ENCODE assay signal across 1 cellular context in the genomic region with DNA sequence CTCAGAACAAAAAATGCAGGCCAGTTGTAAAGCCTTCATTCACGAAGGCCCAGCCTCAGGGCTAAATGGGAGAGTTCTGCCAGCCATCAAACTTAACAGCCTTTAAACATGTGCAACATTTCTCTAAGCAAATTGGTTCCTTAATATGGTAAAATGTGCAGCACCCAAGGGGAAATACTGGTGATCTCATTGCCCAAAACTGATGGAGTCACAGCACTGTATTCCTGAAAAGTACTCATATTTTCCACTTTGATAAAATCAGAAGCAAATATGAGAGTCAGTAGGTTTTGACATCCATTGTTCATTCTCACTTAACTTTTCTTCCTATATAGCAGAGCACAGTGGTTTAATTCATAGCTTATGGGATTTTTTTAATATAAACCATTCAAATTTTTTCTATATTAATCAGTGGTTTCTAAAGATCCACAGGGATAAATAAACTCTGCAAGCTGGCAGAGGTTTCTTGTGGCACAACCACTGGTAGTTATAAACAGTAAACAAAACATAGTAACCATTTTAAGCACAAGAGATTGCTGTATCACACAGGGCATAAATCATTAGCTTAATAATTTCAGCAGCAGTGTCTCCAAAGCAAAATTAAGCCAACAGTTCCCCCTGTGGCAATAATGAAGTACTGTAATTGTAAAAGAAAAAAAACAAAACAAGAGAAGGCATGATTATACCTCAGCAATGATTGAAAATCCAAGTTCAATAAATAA.
A peak's percentile ranks its signal among the peaks of the same experiment; 100 is the strongest.
TF ChIP-seq lines count a peak whose summit lies in the region.

No MANE protein-coding gene starts in this region.

TF ChIP-seq in SK-N-SH, 30 proteins besides CTCF, POLR2A, EP300 and RAD21 (continued from another document):
- TF ChIP-seq, protein P1, sequence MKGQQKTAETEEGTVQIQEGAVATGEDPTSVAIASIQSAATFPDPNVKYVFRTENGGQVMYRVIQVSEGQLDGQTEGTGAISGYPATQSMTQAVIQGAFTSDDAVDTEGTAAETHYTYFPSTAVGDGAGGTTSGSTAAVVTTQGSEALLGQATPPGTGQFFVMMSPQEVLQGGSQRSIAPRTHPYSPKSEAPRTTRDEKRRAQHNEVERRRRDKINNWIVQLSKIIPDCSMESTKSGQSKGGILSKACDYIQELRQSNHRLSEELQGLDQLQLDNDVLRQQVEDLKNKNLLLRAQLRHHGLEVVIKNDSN (IDR thresholded peaks at IDR 0.05; ENCODE audit: borderline replicate concordance, low read depth), result no peak
- TF ChIP-seq, protein P2, sequence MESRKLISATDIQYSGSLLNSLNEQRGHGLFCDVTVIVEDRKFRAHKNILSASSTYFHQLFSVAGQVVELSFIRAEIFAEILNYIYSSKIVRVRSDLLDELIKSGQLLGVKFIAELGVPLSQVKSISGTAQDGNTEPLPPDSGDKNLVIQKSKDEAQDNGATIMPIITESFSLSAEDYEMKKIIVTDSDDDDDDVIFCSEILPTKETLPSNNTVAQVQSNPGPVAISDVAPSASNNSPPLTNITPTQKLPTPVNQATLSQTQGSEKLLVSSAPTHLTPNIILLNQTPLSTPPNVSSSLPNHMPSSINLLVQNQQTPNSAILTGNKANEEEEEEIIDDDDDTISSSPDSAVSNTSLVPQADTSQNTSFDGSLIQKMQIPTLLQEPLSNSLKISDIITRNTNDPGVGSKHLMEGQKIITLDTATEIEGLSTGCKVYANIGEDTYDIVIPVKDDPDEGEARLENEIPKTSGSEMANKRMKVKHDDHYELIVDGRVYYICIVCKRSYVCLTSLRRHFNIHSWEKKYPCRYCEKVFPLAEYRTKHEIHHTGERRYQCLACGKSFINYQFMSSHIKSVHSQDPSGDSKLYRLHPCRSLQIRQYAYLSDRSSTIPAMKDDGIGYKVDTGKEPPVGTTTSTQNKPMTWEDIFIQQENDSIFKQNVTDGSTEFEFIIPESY (IDR thresholded peaks at IDR 0.05; ENCODE audit: borderline replicate concordance, low read depth), result 0 out of 2 replicates have a peak, but pooled peaks have one; percentile 8
- TF ChIP-seq FOXM1 (IDR thresholded peaks at IDR 0.05; ENCODE audit: low read depth) (0 out of 2 replicates have a peak, but pooled peaks have one; percentile 21), FOXJ3 (CRISPR knock-in tag; IDR thresholded peaks at IDR 0.05) (no peak), CHD2 (IDR thresholded peaks at IDR 0.05; ENCODE audit: low read length, partially characterized antibody) (no peak)
